In genomic region chr2:63048367-63049171, GRCh38 we compare ENCODE assay signal across 10 cellular contexts. TPM values are rescaled to one million over a fixed set of nuclear protein-coding genes. Genes with fewer than 3 reads are reported as not detected.
DNase-seq lines count a peak whose midpoint lies in the region; ATAC-seq lines count a peak whose summit lies in the region.
"Had no signal": no experiment of that assay in that cellular context is flagged by ENCODE, and none has a peak within 500 bp of the region (broad histone marks: within the 10 kb centered on the region; RNA-seq: fewer than 3 reads in every experiment).

No MANE protein-coding gene starts in this region.

- DNase-seq in activated naive CD4-positive, alpha-beta T cell treated with anti-CD3 and anti-CD28 coated beads for 36 hours = peak; percentile 5
- no peak for DNase-seq in activated naive CD4-positive, alpha-beta T cell treated with anti-CD3 and anti-CD28 coated beads, Interleukin-2, amount 50 U/mL, for 16 hours
- DNase-seq in activated CD8-positive, alpha-beta T cell treated with anti-CD3 and anti-CD28 coated beads, Interleukin-2, amount 10 ng/mL, durations not matched to agents 7 days and 5 days = no peak
- DNase-seq in iPS-NIHi7 (ENCODE audit: extremely low spot score) (peak; percentile 40), NCI-H510A (lab: John Stamatoyannopoulos, UW) (no peak), COLO668 (lab: John Stamatoyannopoulos, UW; ENCODE audit: unreplicated experiment) (no peak)
- DNase-seq: NCI-H2081 treated with DMSO at 0.1 percent for 48 hours, transverse colon had no signal

- CTCF ChIA-PET in activated naive CD4-positive, alpha-beta T cell treated with anti-CD3 and anti-CD28 coated beads for 36 hours (lab: Charles Lee) = no interaction called here
- CTCF ChIA-PET in activated CD8-positive, alpha-beta T cell treated with anti-CD3 and anti-CD28 coated beads, Interleukin-2, amount 10 ng/mL, durations not matched to agents 7 days and 5 days (lab: Charles Lee) = no interaction called here

- H3K4me1 Mint-ChIP-seq in activated naive CD4-positive, alpha-beta T cell treated with anti-CD3 and anti-CD28 coated beads for 36 hours (ENCODE audit: low read depth) = peaks cover 46% of the 10 kb centered on the region
- peaks cover 53% of the 10 kb centered on the region for H3K4me1 Mint-ChIP-seq in activated CD8-positive, alpha-beta T cell treated with anti-CD3 and anti-CD28 coated beads, Interleukin-2, amount 10 ng/mL, durations not matched to agents 7 days and 5 days (ENCODE audit: low read depth)
- peaks cover 44% of the 10 kb centered on the region for H3K4me1 Mint-ChIP-seq in stimulated activated naive CD8-positive, alpha-beta T cell treated with anti-CD3 and anti-CD28 coated beads, Interleukin-15, Interleukin-2, amounts not matched to agents 100 ng/mL and 50 ng/mL, for 24 hours (ENCODE audit: low read depth)

- no peaks in the 10 kb centered on the region for H3K9me3 Mint-ChIP-seq in activated naive CD4-positive, alpha-beta T cell treated with anti-CD3 and anti-CD28 coated beads for 36 hours
- H3K9me3 Mint-ChIP-seq in activated CD8-positive, alpha-beta T cell treated with anti-CD3 and anti-CD28 coated beads, Interleukin-2, amount 10 ng/mL, durations not matched to agents 7 days and 5 days (ENCODE audit: insufficient read depth) = no peaks in the 10 kb centered on the region
- H3K9me3 Mint-ChIP-seq in stimulated activated naive CD8-positive, alpha-beta T cell treated with anti-CD3 and anti-CD28 coated beads, Interleukin-15, Interleukin-2, amounts not matched to agents 100 ng/mL and 50 ng/mL, for 24 hours = no peaks in the 10 kb centered on the region

- peaks cover 12% of the 10 kb centered on the region for H3K36me3 Mint-ChIP-seq in activated naive CD4-positive, alpha-beta T cell treated with anti-CD3 and anti-CD28 coated beads for 36 hours (ENCODE audit: low read depth)
- H3K36me3 Mint-ChIP-seq in activated CD8-positive, alpha-beta T cell treated with anti-CD3 and anti-CD28 coated beads, Interleukin-2, amount 10 ng/mL, durations not matched to agents 7 days and 5 days (ENCODE audit: low read depth) = peaks cover 2% of the 10 kb centered on the region
- H3K36me3 Mint-ChIP-seq in stimulated activated naive CD8-positive, alpha-beta T cell treated with anti-CD3 and anti-CD28 coated beads, Interleukin-15, Interleukin-2, amounts not matched to agents 100 ng/mL and 50 ng/mL, for 24 hours (ENCODE audit: low read depth) = peaks cover 14% of the 10 kb centered on the region

- peak overlapping the region; percentile 46 for H3K4me3 Mint-ChIP-seq in activated naive CD4-positive, alpha-beta T cell treated with anti-CD3 and anti-CD28 coated beads for 36 hours
- H3K4me3 Mint-ChIP-seq in activated CD8-positive, alpha-beta T cell treated with anti-CD3 and anti-CD28 coated beads, Interleukin-2, amount 10 ng/mL, durations not matched to agents 7 days and 5 days = peak overlapping the region; percentile 26
- peak overlapping the region; percentile 66 for H3K4me3 Mint-ChIP-seq in stimulated activated naive CD8-positive, alpha-beta T cell treated with anti-CD3 and anti-CD28 coated beads, Interleukin-15, Interleukin-2, amounts not matched to agents 100 ng/mL and 50 ng/mL, for 24 hours

- peaks cover 72% of the 10 kb centered on the region for H3K27me3 Mint-ChIP-seq in activated naive CD4-positive, alpha-beta T cell treated with anti-CD3 and anti-CD28 coated beads for 36 hours (ENCODE audit: low read depth)
- H3K27me3 Mint-ChIP-seq in activated CD8-positive, alpha-beta T cell treated with anti-CD3 and anti-CD28 coated beads, Interleukin-2, amount 10 ng/mL, durations not matched to agents 7 days and 5 days (ENCODE audit: low read depth) = peaks cover 70% of the 10 kb centered on the region
- H3K27me3 Mint-ChIP-seq in stimulated activated naive CD8-positive, alpha-beta T cell treated with anti-CD3 and anti-CD28 coated beads, Interleukin-15, Interleukin-2, amounts not matched to agents 100 ng/mL and 50 ng/mL, for 24 hours = peaks cover 81% of the 10 kb centered on the region

- POLR2A ChIA-PET in activated CD8-positive, alpha-beta T cell treated with anti-CD3 and anti-CD28 coated beads, Interleukin-2, amount 10 ng/mL, durations not matched to agents 7 days and 5 days (lab: Charles Lee) = interaction anchor here (0.6 to 1.2 kb wide), 2 partner anchors 9 to 343 kb away, joined by 4 read pairs; partner anchors contain the start of gene EHBP1

- no peak overlapping the region for H3K27ac Mint-ChIP-seq in activated naive CD4-positive, alpha-beta T cell treated with anti-CD3 and anti-CD28 coated beads for 36 hours
- no peak overlapping the region for H3K27ac Mint-ChIP-seq in activated CD8-positive, alpha-beta T cell treated with anti-CD3 and anti-CD28 coated beads, Interleukin-2, amount 10 ng/mL, durations not matched to agents 7 days and 5 days
- no peak overlapping the region for H3K27ac Mint-ChIP-seq in stimulated activated naive CD8-positive, alpha-beta T cell treated with anti-CD3 and anti-CD28 coated beads, Interleukin-15, Interleukin-2, amounts not matched to agents 100 ng/mL and 50 ng/mL, for 24 hours

- ATAC-seq in activated CD8-positive, alpha-beta T cell treated with anti-CD3 and anti-CD28 coated beads, Interleukin-2, amount 10 ng/mL, durations not matched to agents 7 days and 5 days = no peak
- ATAC-seq in GM21737 (IDR thresholded peaks at IDR 0.05; ENCODE audit: unreplicated experiment) = no peak

- intact Hi-C loops in activated naive CD4-positive, alpha-beta T cell treated with anti-CD3 and anti-CD28 coated beads for 36 hours (cut with micrococcal nuclease) = loop anchor here (2.0 kb wide), 1 partner anchor 14 kb away; no protein-coding TSS in a partner anchor

RNA-seq across cellular contexts. Expression of gene OTX1, which starts 2.1 kb away (rescaled TPM):
- not detected for total RNA-seq in activated naive CD4-positive, alpha-beta T cell treated with anti-CD3 and anti-CD28 coated beads for 36 hours
- not detected for total RNA-seq in activated CD8-positive, alpha-beta T cell treated with anti-CD3 and anti-CD28 coated beads, Interleukin-2, amount 10 ng/mL, durations not matched to agents 7 days and 5 days
- total RNA-seq: transverse colon had no signal

Comparison
In these comparisons a context has a peak if more than half of its experiments do, and no peak if none do; other contexts are left out.
1. DNase-seq: peak in activated naive CD4-positive, alpha-beta T cell treated with anti-CD3 and anti-CD28 coated beads for 36 hours (single experiment) and iPS-NIHi7 (single experiment); none in activated naive CD4-positive, alpha-beta T cell treated with anti-CD3 and anti-CD28 coated beads, Interleukin-2, amount 50 U/mL, for 16 hours (single experiment), activated CD8-positive, alpha-beta T cell treated with anti-CD3 and anti-CD28 coated beads, Interleukin-2, amount 10 ng/mL, durations not matched to agents 7 days and 5 days (single experiment), NCI-H510A (single experiment) and COLO668 (single experiment).
2. Peak in every context shown above with its lines, with median percentiles within 50 percentile points of each other: H3K4me3 Mint-ChIP-seq.